Comparison of ENCODE assay signal across 21 cellular contexts in the genomic region with DNA sequence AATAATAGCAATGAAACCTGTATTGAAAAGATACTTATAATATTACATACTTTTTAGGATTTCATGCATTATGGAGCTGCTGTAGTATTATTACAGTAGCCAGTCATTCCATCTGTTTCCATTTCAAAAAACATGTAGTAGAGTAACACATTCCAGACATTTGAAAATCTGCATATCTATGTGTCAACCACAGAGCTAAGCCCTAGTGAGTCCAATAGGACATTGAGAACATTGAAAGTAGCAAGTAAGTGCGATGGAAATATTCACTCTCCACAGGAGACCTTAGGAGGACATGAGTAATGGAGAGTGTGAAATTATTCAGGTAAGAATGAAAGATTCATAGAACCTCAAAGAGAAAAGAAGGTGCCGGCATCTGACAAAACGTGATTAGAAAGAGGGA. TPM values are rescaled to one million over a fixed set of nuclear protein-coding genes. Genes with fewer than 3 reads are reported as not detected.
A peak's percentile ranks its signal among the peaks of the same experiment; 100 is the strongest.
DNase-seq lines count a peak whose midpoint lies in the region; ATAC-seq and TF ChIP-seq lines count a peak whose summit lies in the region.
"Had no signal": no experiment of that assay in that cellular context is flagged by ENCODE, and none has a peak within 500 bp of the region (broad histone marks: within the 10 kb centered on the region; RNA-seq: fewer than 3 reads in every experiment).

No MANE protein-coding gene starts in this region.

- H3K4me1 Mint-ChIP-seq in activated T-cell treated with anti-CD3 and anti-CD28 coated beads, Interleukin-2, amount 50 U/mL, for 24 hours (ENCODE audit: low read depth), result peaks cover 27% of the 10 kb centered on the region
- H3K4me1 Mint-ChIP-seq in activated naive CD8-positive, alpha-beta T cell treated with anti-CD3 and anti-CD28 coated beads, Interleukin-2, amount 50 U/mL, for 24 hours, result peaks cover 34% of the 10 kb centered on the region
- peaks cover 35% of the 10 kb centered on the region for H3K4me1 Mint-ChIP-seq in stimulated activated naive CD8-positive, alpha-beta T cell treated with anti-CD3 and anti-CD28 coated beads, Interleukin-15, Interleukin-2, amounts not matched to agents 100 ng/mL and 50 ng/mL, for 24 hours (ENCODE audit: low read depth)
- no peaks in the 10 kb centered on the region for H3K4me1 Mint-ChIP-seq in neural progenitor cell
- H3K4me1 Mint-ChIP-seq: CD8-positive, alpha-beta memory T cell had no signal

- no peaks in the 10 kb centered on the region for H3K27me3 Mint-ChIP-seq in activated T-cell treated with anti-CD3 and anti-CD28 coated beads, Interleukin-2, amount 50 U/mL, for 24 hours
- no peaks in the 10 kb centered on the region for H3K27me3 Mint-ChIP-seq in activated naive CD8-positive, alpha-beta T cell treated with anti-CD3 and anti-CD28 coated beads, Interleukin-2, amount 50 U/mL, for 24 hours
- no peaks in the 10 kb centered on the region for H3K27me3 Mint-ChIP-seq in stimulated activated naive CD8-positive, alpha-beta T cell treated with anti-CD3 and anti-CD28 coated beads, Interleukin-15, Interleukin-2, amounts not matched to agents 100 ng/mL and 50 ng/mL, for 24 hours
- no peaks in the 10 kb centered on the region for H3K27me3 Mint-ChIP-seq in neural progenitor cell (ENCODE audit: insufficient read depth, low read depth)
- H3K27me3 Mint-ChIP-seq: CD8-positive, alpha-beta memory T cell had no signal

- H3K9me3 Mint-ChIP-seq in activated T-cell treated with anti-CD3 and anti-CD28 coated beads, Interleukin-2, amount 50 U/mL, for 24 hours, result no peaks in the 10 kb centered on the region
- no peaks in the 10 kb centered on the region for H3K9me3 Mint-ChIP-seq in activated naive CD8-positive, alpha-beta T cell treated with anti-CD3 and anti-CD28 coated beads, Interleukin-2, amount 50 U/mL, for 24 hours
- H3K9me3 Mint-ChIP-seq in stimulated activated naive CD8-positive, alpha-beta T cell treated with anti-CD3 and anti-CD28 coated beads, Interleukin-15, Interleukin-2, amounts not matched to agents 100 ng/mL and 50 ng/mL, for 24 hours, result no peaks in the 10 kb centered on the region
- no peaks in the 10 kb centered on the region for H3K9me3 Mint-ChIP-seq in neural progenitor cell
- H3K9me3 Mint-ChIP-seq: CD8-positive, alpha-beta memory T cell had no signal

- no peak overlapping the region for H4K91ac ChIP-seq in neuronal stem cell (ENCODE audit: low read depth, low read length, poor library complexity)

- no peak overlapping the region for H3K9ac ChIP-seq in HUES6 (ENCODE audit: low read length)
- H3K9ac ChIP-seq in neural progenitor cell, result no peak overlapping the region
- no peak overlapping the region for H3K9ac ChIP-seq in neuronal stem cell (ENCODE audit: low read depth, low read length, poor library complexity)
- H3K9ac ChIP-seq: GM23248 had no signal

- H2BK15ac ChIP-seq in neuronal stem cell (ENCODE audit: low read length), result no peak overlapping the region

- no peak overlapping the region for H3K23ac ChIP-seq in neuronal stem cell (ENCODE audit: low read depth, low read length, poor library complexity)

- H3F3A ChIP-seq in neural progenitor cell (ENCODE audit: low read depth), result no peaks in the 10 kb centered on the region

- ATAC-seq in activated naive CD8-positive, alpha-beta T cell treated with anti-CD3 and anti-CD28 coated beads, Interleukin-2, amount 50 U/mL, for 24 hours, result peak; percentile 90
- ATAC-seq: HepG2, K562 had no signal

- H3K4me3 ChIP-seq in HUES6 (ENCODE audit: low read depth, low read length), result no peak overlapping the region
- no peak overlapping the region for H3K4me3 ChIP-seq in neural progenitor cell
- H3K4me3 ChIP-seq in neuronal stem cell (ENCODE audit: low read length in 2 of 2), result no peak overlapping the region
- H3K4me3 ChIP-seq: GM23248, K562, MG63 had no signal

- H3K79me2 ChIP-seq in neural progenitor cell (ENCODE audit: low read depth), result no peaks in the 10 kb centered on the region

- no CpG with 5 or more reads among the region's 3 CpGs for WGBS in neuronal stem cell (ENCODE audit: extremely low coverage in 2 of 2, insufficient read length in 2 of 2, insufficient replicate concordance in 1 of 2), 2 donors

- H2AFZ ChIP-seq in neural progenitor cell (replicated peaks) (no peak overlapping the region), neuronal stem cell (ENCODE audit: low read length) (no peak overlapping the region)
- H2AFZ ChIP-seq: GM23248 had no signal

- H2BK120ac ChIP-seq in neuronal stem cell (ENCODE audit: low read depth, low read length), result no peak overlapping the region

- no peaks in the 10 kb centered on the region for H4K20me1 ChIP-seq in neural progenitor cell (ENCODE audit: low read depth)

- H3K4me2 ChIP-seq in neural progenitor cell, result no peak overlapping the region
- no peak overlapping the region for H3K4me2 ChIP-seq in neuronal stem cell (ENCODE audit: insufficient read depth, low read length, poor library complexity, severe bottlenecking)

- TF ChIP-seq CTCF in neural progenitor cell (IDR thresholded peaks at IDR 0.05), result no peak

- peak overlapping the region; percentile 75 for H3K27ac Mint-ChIP-seq in activated T-cell treated with anti-CD3 and anti-CD28 coated beads, Interleukin-2, amount 50 U/mL, for 24 hours
- peak overlapping the region; percentile 85 for H3K27ac Mint-ChIP-seq in activated naive CD8-positive, alpha-beta T cell treated with anti-CD3 and anti-CD28 coated beads, Interleukin-2, amount 50 U/mL, for 24 hours
- peak overlapping the region; percentile 21 for H3K27ac Mint-ChIP-seq in stimulated activated naive CD8-positive, alpha-beta T cell treated with anti-CD3 and anti-CD28 coated beads, Interleukin-15, Interleukin-2, amounts not matched to agents 100 ng/mL and 50 ng/mL, for 24 hours
- H3K27ac Mint-ChIP-seq in neural progenitor cell, result no peak overlapping the region

- no peaks in the 10 kb centered on the region for H3K79me1 ChIP-seq in neuronal stem cell (ENCODE audit: low read depth, low read length)

- no peak overlapping the region for H3K4me3 Mint-ChIP-seq in activated T-cell treated with anti-CD3 and anti-CD28 coated beads, Interleukin-2, amount 50 U/mL, for 24 hours
- H3K4me3 Mint-ChIP-seq in activated naive CD8-positive, alpha-beta T cell treated with anti-CD3 and anti-CD28 coated beads, Interleukin-2, amount 50 U/mL, for 24 hours, result no peak overlapping the region
- H3K4me3 Mint-ChIP-seq in stimulated activated naive CD8-positive, alpha-beta T cell treated with anti-CD3 and anti-CD28 coated beads, Interleukin-15, Interleukin-2, amounts not matched to agents 100 ng/mL and 50 ng/mL, for 24 hours, result no peak overlapping the region
- no peak overlapping the region for H3K4me3 Mint-ChIP-seq in neural progenitor cell
- H3K4me3 Mint-ChIP-seq: CD8-positive, alpha-beta memory T cell had no signal

- no peak overlapping the region for H2BK5ac ChIP-seq in neuronal stem cell (ENCODE audit: low read length)

- no peak for DNase-seq in activated T-cell treated with anti-CD3 and anti-CD28 coated beads, Interleukin-2, amount 50 U/mL, for 24 hours
- no peak for DNase-seq in activated T-cell treated with anti-CD3 and anti-CD28 coated beads, Interleukin-2, amount 50 U/mL, for 1 hour
- DNase-seq in activated naive CD8-positive, alpha-beta T cell treated with anti-CD3 and anti-CD28 coated beads, Interleukin-2, amount 50 U/mL, for 24 hours, result no peak
- DNase-seq in neural progenitor cell (ENCODE audit: low spot score), result no peak
- no peak for DNase-seq in NCI-H1694 (lab: John Stamatoyannopoulos, UW)
- no peak for DNase-seq in neuronal stem cell (ENCODE audit: low spot score)
- DNase-seq: CD8-positive, alpha-beta memory T cell; GM23248; HCEC 1CT; MG63; NCI-H1417; NCI-H187; NCI-H446 treated with DMSO at 0.1 percent for 48 hours; NCI-H526 treated with DMSO at 0.1 percent for 48 hours; OCI-M1; Right ventricle myocardium superior had no signal

- no peaks in the 10 kb centered on the region for H3K9me3 ChIP-seq in HUES6 (ENCODE audit: control insufficient read depth, insufficient read depth, low read depth, low read length)
- no peaks in the 10 kb centered on the region for H3K9me3 ChIP-seq in neural progenitor cell (ENCODE audit: low read depth)
- H3K9me3 ChIP-seq in neuronal stem cell (replicated peaks in 1 of 2; ENCODE audit: control insufficient read depth in 2 of 2, insufficient read depth in 1 of 2, low read depth in 1 of 2, low read length in 2 of 2), result no peaks in the 10 kb centered on the region
- H3K9me3 ChIP-seq: MG63 had no signal

- no peak overlapping the region for H3K18ac ChIP-seq in neuronal stem cell (ENCODE audit: low read length)

- H2BK12ac ChIP-seq in neuronal stem cell (ENCODE audit: low read length), result no peak overlapping the region

- H3K27me3 ChIP-seq in HUES6 (ENCODE audit: control insufficient read depth, insufficient read depth, low read length), result no peaks in the 10 kb centered on the region
- H3K27me3 ChIP-seq in neural progenitor cell, result no peaks in the 10 kb centered on the region
- no peaks in the 10 kb centered on the region for H3K27me3 ChIP-seq in neuronal stem cell (ENCODE audit: control insufficient read depth in 3 of 3, insufficient read depth in 3 of 3, low read depth in 1 of 3, low read length in 3 of 3)
- H3K27me3 ChIP-seq: MG63 had no signal

- peaks cover 79% of the 10 kb centered on the region for H3K36me3 Mint-ChIP-seq in activated T-cell treated with anti-CD3 and anti-CD28 coated beads, Interleukin-2, amount 50 U/mL, for 24 hours (ENCODE audit: low read depth)
- H3K36me3 Mint-ChIP-seq in activated naive CD8-positive, alpha-beta T cell treated with anti-CD3 and anti-CD28 coated beads, Interleukin-2, amount 50 U/mL, for 24 hours (ENCODE audit: low read depth), result peaks cover 52% of the 10 kb centered on the region
- peaks cover 66% of the 10 kb centered on the region for H3K36me3 Mint-ChIP-seq in stimulated activated naive CD8-positive, alpha-beta T cell treated with anti-CD3 and anti-CD28 coated beads, Interleukin-15, Interleukin-2, amounts not matched to agents 100 ng/mL and 50 ng/mL, for 24 hours (ENCODE audit: low read depth)
- peaks cover 25% of the 10 kb centered on the region for H3K36me3 Mint-ChIP-seq in neural progenitor cell

- H3K14ac ChIP-seq in neuronal stem cell (ENCODE audit: low read length), result no peak overlapping the region

- H3K4ac ChIP-seq in neuronal stem cell (ENCODE audit: low read length), result no peak overlapping the region

- H3K4me1 ChIP-seq in HUES6 (ENCODE audit: control insufficient read depth, insufficient read depth, low read length) (peaks cover 17% of the 10 kb centered on the region), neural progenitor cell (no peaks in the 10 kb centered on the region), neuronal stem cell (ENCODE audit: control insufficient read depth in 2 of 2, insufficient read depth in 1 of 2, low read depth in 1 of 2, low read length in 2 of 2) (no peaks in the 10 kb centered on the region)

- H2AK5ac ChIP-seq in neuronal stem cell (ENCODE audit: low read depth, low read length), result no peak overlapping the region

- H3K27ac ChIP-seq in HUES6 (ENCODE audit: low read depth, low read length) (peak overlapping the region; percentile 66; the same call in 1 of the 2 replicates), neural progenitor cell (no peak overlapping the region), neuronal stem cell (replicated peaks; ENCODE audit: low read length) (no peak overlapping the region)
- H3K27ac ChIP-seq: C4-2B, GM23248 had no signal

- peaks cover 59% of the 10 kb centered on the region for H3K36me3 ChIP-seq in HUES6 (ENCODE audit: control insufficient read depth, insufficient read depth, low read length)
- peaks cover 25% of the 10 kb centered on the region for H3K36me3 ChIP-seq in neural progenitor cell
- H3K36me3 ChIP-seq in neuronal stem cell (replicated peaks in 1 of 2; ENCODE audit: control insufficient read depth in 2 of 2, insufficient read depth in 2 of 2, low read length in 2 of 2), result peaks cover 12 to 72% of the 10 kb centered on the region in 2 donors

- H4K8ac ChIP-seq in neuronal stem cell (ENCODE audit: low read depth, low read length), result no peak overlapping the region

RNA-seq across cellular contexts. Expression of a gene that starts 15.3 kb away (rescaled TPM):
- 159 and 223 TPM in 2 replicates for total RNA-seq in neural progenitor cell (ENCODE audit: low replicate concordance)
- polyA plus RNA-seq in neuronal stem cell (2013, experiment 1 of 2), result 123 TPM
- polyA plus RNA-seq in neuronal stem cell (2013, experiment 2 of 2), result 126 TPM

RNA-seq across cellular contexts. Expression of a gene that starts 29.3 kb away (rescaled TPM):
- total RNA-seq in neural progenitor cell (ENCODE audit: low replicate concordance), result 10.7 and 20.6 TPM in 2 replicates
- 19.8 TPM for polyA plus RNA-seq in neuronal stem cell (2013, experiment 1 of 2)
- 19.4 TPM for polyA plus RNA-seq in neuronal stem cell (2013, experiment 2 of 2)
- total RNA-seq: CD8-positive, alpha-beta memory T cell had no signal
- polyA plus RNA-seq: CD8-positive, alpha-beta memory T cell had no signal

RNA-seq across cellular contexts. Expression of a gene that starts 31.8 kb away (rescaled TPM):
- 26.4 and 57.2 TPM in 2 replicates for total RNA-seq in neural progenitor cell (ENCODE audit: low replicate concordance)
- 11.5 TPM for polyA plus RNA-seq in neuronal stem cell (2013, experiment 1 of 2)
- 12.5 TPM for polyA plus RNA-seq in neuronal stem cell (2013, experiment 2 of 2)
